Comparison of ENCODE assay signal across 8 cellular contexts in genomic region chr5:132369471-132370240, GRCh38. TPM values are rescaled to one million over a fixed set of nuclear protein-coding genes. Genes with fewer than 3 reads are reported as not detected.
DNase-seq lines count a peak whose midpoint lies in the region; ATAC-seq and TF ChIP-seq lines count a peak whose summit lies in the region.

Gene SLC22A5, plus strand, starts transcription at chr5:132369710. Its CDS starts 263 bp downstream, at chr5:132369973.

- intact Hi-C loops in Calu3 (cut with micrococcal nuclease; ENCODE audit: unreplicated experiment) = loop anchor here (1.0 to 10.0 kb wide), 4 partner anchors 87 to 295 kb away; partner anchors contain the start of gene CSF2

- H3K36me3 ChIP-seq in gastroesophageal sphincter (no peaks in the 10 kb centered on the region), thoracic aorta (no peaks in the 10 kb centered on the region)

- peak within 1 kb of the TSS; percentile 34 to 84 for H3K4me3 ChIP-seq in gastroesophageal sphincter
- peak within 1 kb of the TSS; percentile 94 for H3K4me3 ChIP-seq in thoracic aorta

- peak within 1 kb of the TSS; percentile 84 for H3K27ac Mint-ChIP-seq in Calu3 (ENCODE audit: unreplicated experiment)

- H3K27ac ChIP-seq in gastroesophageal sphincter (peak within 1 kb of the TSS; percentile 6 to 93 (median 92)), thoracic aorta (peak within 1 kb of the TSS; percentile 83 to 90)

- no peaks in the 10 kb centered on the region for H3K9me3 Mint-ChIP-seq in Calu3 (ENCODE audit: low read depth, unreplicated experiment)

- CTCF ChIA-PET in Calu3 (lab: Charles Lee) = interaction anchor here (0.7 to 3.6 kb wide), 4 partner anchors 17 to 131 kb away, joined by 4 to 27 read pairs (median 5); partner anchors contain the start of gene SLC22A4

- TF ChIP-seq CTCF in Calu3 (IDR thresholded peaks at IDR 0.05; ENCODE audit: unreplicated experiment) (no peak), gastroesophageal sphincter (IDR thresholded peaks at IDR 0.05) (no peak), thoracic aorta (IDR thresholded peaks at IDR 0.05) (no peak)

- ATAC-seq in GM19463 (IDR thresholded peaks at IDR 0.05; ENCODE audit: unreplicated experiment) (peak; percentile 94), HG03571 (IDR thresholded peaks at IDR 0.05; ENCODE audit: unreplicated experiment) (peak; percentile 87), gastroesophageal sphincter (peak; percentile 88), thoracic aorta (ENCODE audit: insufficient number of reproducible peaks, low FRiP score, low read depth) (peak; percentile 62)

- H3K4me1 ChIP-seq in gastroesophageal sphincter = peaks cover 0 to 42% (median 3%) of the 10 kb centered on the region in 3 donors
- H3K4me1 ChIP-seq in thoracic aorta (ENCODE audit: control insufficient read depth in 1 of 2, low read depth in 2 of 2) = peaks cover 20 to 59% of the 10 kb centered on the region in 2 donors

- H3K4me1 Mint-ChIP-seq in Calu3 (ENCODE audit: low read depth, unreplicated experiment) = peaks cover 36% of the 10 kb centered on the region

- no peaks in the 10 kb centered on the region for H3K27me3 Mint-ChIP-seq in Calu3 (ENCODE audit: unreplicated experiment)

- DNase-seq in Calu3 (peak; percentile 90), RPMI7951 (ENCODE audit: low read depth) (peak; percentile 42), activated gamma-delta T cell treated with Interleukin-2 at 50 U/mL for 16 hours (peak; percentile 66), nucleus accumbens (lab: John Stamatoyannopoulos, UW) (peak in 38 of 56 donors; percentile 23 to 83 (median 56)), thoracic aorta (ENCODE audit: low spot score) (no peak)

- BruUV-seq in Calu3 (replicated peaks; lab: Mats Ljungman, UMichigan) = no TSS peak

- H3K9me3 ChIP-seq in gastroesophageal sphincter = no peaks in the 10 kb centered on the region
- no peaks in the 10 kb centered on the region for H3K9me3 ChIP-seq in thoracic aorta

- H3K27me3 ChIP-seq in gastroesophageal sphincter (no peaks in the 10 kb centered on the region), thoracic aorta (replicated peaks; ENCODE audit: insufficient read depth) (no peaks in the 10 kb centered on the region)

- whole genome bisulfite sequencing in gastroesophageal sphincter (ENCODE audit: low coverage in 1 of 2), 2 donors = no CpG with 5 or more reads among the region's 93 CpGs

- no peak for TF ChIP-seq EP300 in gastroesophageal sphincter (IDR thresholded peaks at IDR 0.05)

- TF ChIP-seq POLR2A in gastroesophageal sphincter (IDR thresholded peaks at IDR 0.05) = peak; percentile 51

- H3K4me3 Mint-ChIP-seq in Calu3 (ENCODE audit: low read depth, unreplicated experiment) = peak within 1 kb of the TSS; percentile 78

- H3K36me3 Mint-ChIP-seq in Calu3 (ENCODE audit: insufficient read depth, unreplicated experiment) = peaks cover 42% of the 10 kb centered on the region

RNA-seq across cellular contexts. Expression of gene SLC22A5, which starts in this region (rescaled TPM):
- total RNA-seq in Calu3 (2022) = 24.6 and 25.4 TPM in 2 replicates
- 2.5 and 4.0 TPM in 2 replicates for total RNA-seq in RPMI7951 (2014; rRNA removed; shearing (Covaris generic))
- total RNA-seq in gastroesophageal sphincter = 1 to 10 TPM; 6.5 to 9.6 (median 7.5) TPM
- total RNA-seq in thoracic aorta = 10 to 100 TPM; 24.9 to 30.8 TPM
